ENCODE assay signal across 25 cellular contexts in genomic region chr1:102118150-102118549, GRCh38.
"Had no signal": no experiment of that assay in that cellular context is flagged by ENCODE, and none has a peak within 500 bp of the region (broad histone marks: within the 10 kb centered on the region; RNA-seq: fewer than 3 reads in every experiment).

No MANE protein-coding gene starts in this region.

- H3K9me3 Mint-ChIP-seq: nephron, type B pancreatic cell had no signal

- H3K4me1 ChIP-seq: left ventricle myocardium inferior, pancreas, prostate gland, sigmoid colon, tibial nerve, uterus had no signal

- H3K9me3 ChIP-seq: pancreas, prostate gland, sigmoid colon, tibial nerve, uterus had no signal

- H3K4me3 Mint-ChIP-seq: naive thymus-derived CD8-positive, alpha-beta T cell; nephron; stimulated activated memory B cell treated with anti-CD40 and anti-IgM and Interleukin-4, amounts not matched to agents 10 μg/mL and 1 μg/mL and 100 μg/mL, for 72 hours; stimulated activated naive CD8-positive, alpha-beta T cell treated with anti-CD3 and anti-CD28 coated beads, Interleukin-15, amount 100 ng/mL, for 72 hours; type B pancreatic cell had no signal

- H2AFZ ChIP-seq: hepatocyte had no signal

- H3K4me1 Mint-ChIP-seq: naive thymus-derived CD8-positive, alpha-beta T cell; nephron; stimulated activated memory B cell treated with anti-CD40 and anti-IgM and Interleukin-4, amounts not matched to agents 10 μg/mL and 1 μg/mL and 100 μg/mL, for 72 hours; stimulated activated naive CD8-positive, alpha-beta T cell treated with anti-CD3 and anti-CD28 coated beads, Interleukin-15, amount 100 ng/mL, for 72 hours had no signal

- H3K79me2 ChIP-seq: hepatocyte had no signal

- H3K27ac ChIP-seq: hepatocyte, left ventricle myocardium inferior, pancreas, prostate gland, sigmoid colon, tibial nerve, uterus had no signal

- H3K27ac Mint-ChIP-seq: naive thymus-derived CD8-positive, alpha-beta T cell; nephron; stimulated activated memory B cell treated with anti-CD40 and anti-IgM and Interleukin-4, amounts not matched to agents 10 μg/mL and 1 μg/mL and 100 μg/mL, for 72 hours; stimulated activated naive CD8-positive, alpha-beta T cell treated with anti-CD3 and anti-CD28 coated beads, Interleukin-15, amount 100 ng/mL, for 72 hours; type B pancreatic cell had no signal

- H3K4me3 ChIP-seq: hepatocyte, left ventricle myocardium inferior, lung, pancreas, prostate gland, sigmoid colon, tibial nerve, uterus had no signal

- DNase-seq: islet precursor cell; left ventricle myocardium inferior; naive thymus-derived CD8-positive, alpha-beta T cell; nucleus accumbens; pancreas; posterior cingulate gyrus; retina; right cardiac atrium; sigmoid colon; small intestine; stimulated activated CD4-positive, alpha-beta T cell treated with anti-CD3 and anti-CD28 coated beads, Interleukin-1b, Interleukin-23, amount 100 ng/mL, for 48 hours; stimulated activated CD4-positive, alpha-beta T cell treated with anti-CD3 and anti-CD28 coated beads, Interleukin-2, amount 100 ng/mL, for 48 hours; stimulated activated CD4-positive, alpha-beta T cell treated with anti-CD3 and anti-CD28 coated beads, Interleukin-4, amount 100 ng/mL, for 4 hours; stimulated activated CD8-positive, alpha-beta memory T cell treated with anti-CD3 and anti-CD28 coated beads, Interleukin-4, amount 100 ng/mL, for 48 hours; stimulated activated naive CD4-positive, alpha-beta T cell treated with Interleukin-2 at 50 U/mL for 16 hours; stimulated activated naive CD8-positive, alpha-beta T cell treated with anti-CD3 and anti-CD28 coated beads, Interleukin-15, amount 100 ng/mL, for 72 hours; substantia nigra; uterus had no signal

- H3K4me2 ChIP-seq: hepatocyte had no signal

- H3K27me3 ChIP-seq: hepatocyte, pancreas, sigmoid colon, tibial nerve, uterus had no signal

- H3K36me3 Mint-ChIP-seq: naive thymus-derived CD8-positive, alpha-beta T cell; stimulated activated memory B cell treated with anti-CD40 and anti-IgM and Interleukin-4, amounts not matched to agents 10 μg/mL and 1 μg/mL and 100 μg/mL, for 72 hours; type B pancreatic cell had no signal

- H3K27me3 Mint-ChIP-seq: naive thymus-derived CD8-positive, alpha-beta T cell; stimulated activated memory B cell treated with anti-CD40 and anti-IgM and Interleukin-4, amounts not matched to agents 10 μg/mL and 1 μg/mL and 100 μg/mL, for 72 hours; stimulated activated naive CD8-positive, alpha-beta T cell treated with anti-CD3 and anti-CD28 coated beads, Interleukin-15, amount 100 ng/mL, for 72 hours; type B pancreatic cell had no signal

- ATAC-seq: naive thymus-derived CD8-positive, alpha-beta T cell; pancreas; right cardiac atrium; stimulated activated memory B cell treated with anti-CD40 and anti-IgM and Interleukin-4, amounts not matched to agents 10 μg/mL and 1 μg/mL and 100 μg/mL, for 72 hours; stimulated activated naive CD8-positive, alpha-beta T cell treated with anti-CD3 and anti-CD28 coated beads, Interleukin-15, amount 100 ng/mL, for 72 hours had no signal

- H3K36me3 ChIP-seq: left ventricle myocardium inferior, pancreas, prostate gland, sigmoid colon, tibial nerve, uterus had no signal
